In the genomic region with DNA sequence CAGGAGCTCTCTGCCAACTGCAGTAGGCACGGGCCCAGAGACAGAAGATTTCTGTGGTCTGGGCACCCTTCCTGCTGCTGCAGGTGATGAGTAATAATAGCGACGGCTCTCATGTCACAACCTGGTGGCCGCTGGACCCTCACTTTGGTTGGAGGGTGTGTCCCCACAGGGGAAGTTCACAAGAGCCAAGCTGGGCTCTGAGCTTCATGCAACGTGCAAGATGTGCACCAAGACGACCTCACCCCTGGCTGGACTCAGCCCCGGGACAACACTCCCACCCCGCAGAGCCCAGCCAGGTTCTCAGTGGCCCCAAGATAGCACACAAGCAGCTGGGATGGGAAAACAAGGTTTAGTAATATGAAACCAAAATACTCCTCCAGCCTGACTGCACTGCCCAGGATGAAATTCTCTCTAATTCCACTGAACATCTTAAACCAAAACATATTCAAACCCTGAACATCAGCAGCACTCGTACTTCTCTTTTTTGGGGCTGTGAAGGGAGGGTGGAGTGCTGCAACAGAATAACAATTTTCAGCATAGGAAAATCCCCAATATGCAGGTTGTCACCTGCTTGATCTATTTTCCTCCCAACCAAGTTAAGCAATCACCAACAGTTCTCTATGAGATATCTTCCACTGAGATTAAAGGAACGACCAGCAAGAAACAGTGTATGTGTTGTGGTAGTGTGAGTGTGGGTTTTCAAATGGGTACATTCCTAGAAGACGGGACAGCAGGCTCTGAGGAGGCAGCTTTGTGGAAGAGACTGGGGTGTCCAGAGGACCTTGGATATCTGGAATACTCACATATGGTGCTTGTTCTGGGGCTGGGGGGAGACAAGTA, we compare ENCODE assay signal across 1 cellular context.
A peak's percentile ranks its signal among the peaks of the same experiment; 100 is the strongest.
TF ChIP-seq lines count a peak whose summit lies in the region.

No MANE protein-coding gene starts in this region.

TF ChIP-seq in GM12878, 131 proteins besides CTCF, POLR2A, EP300 and RAD21:
- TF ChIP-seq, protein P1, sequence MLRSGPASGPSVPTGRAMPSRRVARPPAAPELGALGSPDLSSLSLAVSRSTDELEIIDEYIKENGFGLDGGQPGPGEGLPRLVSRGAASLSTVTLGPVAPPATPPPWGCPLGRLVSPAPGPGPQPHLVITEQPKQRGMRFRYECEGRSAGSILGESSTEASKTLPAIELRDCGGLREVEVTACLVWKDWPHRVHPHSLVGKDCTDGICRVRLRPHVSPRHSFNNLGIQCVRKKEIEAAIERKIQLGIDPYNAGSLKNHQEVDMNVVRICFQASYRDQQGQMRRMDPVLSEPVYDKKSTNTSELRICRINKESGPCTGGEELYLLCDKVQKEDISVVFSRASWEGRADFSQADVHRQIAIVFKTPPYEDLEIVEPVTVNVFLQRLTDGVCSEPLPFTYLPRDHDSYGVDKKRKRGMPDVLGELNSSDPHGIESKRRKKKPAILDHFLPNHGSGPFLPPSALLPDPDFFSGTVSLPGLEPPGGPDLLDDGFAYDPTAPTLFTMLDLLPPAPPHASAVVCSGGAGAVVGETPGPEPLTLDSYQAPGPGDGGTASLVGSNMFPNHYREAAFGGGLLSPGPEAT (IDR thresholded peaks at IDR 0.05; ENCODE audit: low read depth), result peak; percentile 38; the same call in 1 of the 2 replicates
- TF ChIP-seq TARDBP (IDR thresholded peaks at IDR 0.05; ENCODE audit: borderline replicate concordance) (no peak), IKZF1 (conservative IDR thresholded peaks at IDR 0.05) (peak; percentile 39; the same call in 1 of the 2 replicates), CREM (IDR thresholded peaks at IDR 0.05; ENCODE audit: low read depth) (0 out of 2 replicates have a peak, but pooled peaks have one; percentile 21), IKZF2 (IDR thresholded peaks at IDR 0.05) (peak in 1 of 2 experiments; percentile 26; a peak in 1 of 4 replicates), EED (IDR thresholded peaks at IDR 0.05; ENCODE audit: low read depth) (peak; percentile 6; the same call in 1 of the 2 replicates), DPF2 (IDR thresholded peaks at IDR 0.05) (peak; percentile 30; the same call in 1 of the 2 replicates), ATF7 (IDR thresholded peaks at IDR 0.05; ENCODE audit: low read depth) (no peak; the same call in 1 of the 2 replicates), GATAD2B (conservative IDR thresholded peaks at IDR 0.05; ENCODE audit: low read depth) (peak; percentile 24; the same call in 1 of the 2 replicates), SMC3 (IDR thresholded peaks at IDR 0.05; ENCODE audit: borderline replicate concordance, low read length) (no peak), NBN (IDR thresholded peaks at IDR 0.05) (no peak), SPI1 (IDR thresholded peaks at IDR 0.05; ENCODE audit: borderline replicate concordance, insufficient read depth, low read depth, low read length) (peak; percentile 4; the same call in 1 of the 2 replicates), MTA3 (IDR thresholded peaks at IDR 0.05; ENCODE audit: borderline replicate concordance, low read length) (no peak), CBFB (IDR thresholded peaks at IDR 0.05; ENCODE audit: low read depth) (no peak), MYC (IDR thresholded peaks at IDR 0.05; ENCODE audit: insufficient read depth, insufficient read length, insufficient replicate concordance, low read length, severe bottlenecking) (no peak), RUNX3 (IDR thresholded peaks at IDR 0.05; ENCODE audit: low read length) (peak; percentile 50), KLF5 (IDR thresholded peaks at IDR 0.05; ENCODE audit: partially characterized antibody) (no peak), GABPA (IDR thresholded peaks at IDR 0.05; ENCODE audit: low read depth) (no peak), ZNF687 (IDR thresholded peaks at IDR 0.05) (no peak), CEBPB (IDR thresholded peaks at IDR 0.05; ENCODE audit: borderline replicate concordance in 1 of 2, low read depth in 2 of 2, low read length in 2 of 2) (peak in 1 of 2 experiments; percentile 30; a peak in 1 of 4 replicates), SREBF1 (IDR thresholded peaks at IDR 0.05; ENCODE audit: low read length) (no peak), SP1 (IDR thresholded peaks at IDR 0.05; ENCODE audit: low read depth, low read length) (no peak), BHLHE40 (IDR thresholded peaks at IDR 0.05; ENCODE audit: borderline replicate concordance in 1 of 2, low read depth in 2 of 2, low read length in 1 of 2) (peak in 1 of 2 experiments; percentile 43; a peak in 1 of 4 replicates), SUPT20H (IDR thresholded peaks at IDR 0.05; ENCODE audit: borderline replicate concordance, control insufficient read depth, low read depth, low read length) (no peak), RCOR1 (conservative IDR thresholded peaks at IDR 0.05; ENCODE audit: low read depth, low read length) (no peak), NR2C2 (IDR thresholded peaks at IDR 0.05; ENCODE audit: borderline replicate concordance, control insufficient read depth, insufficient read length, low read depth) (no peak)
- TF ChIP-seq, protein P2, sequence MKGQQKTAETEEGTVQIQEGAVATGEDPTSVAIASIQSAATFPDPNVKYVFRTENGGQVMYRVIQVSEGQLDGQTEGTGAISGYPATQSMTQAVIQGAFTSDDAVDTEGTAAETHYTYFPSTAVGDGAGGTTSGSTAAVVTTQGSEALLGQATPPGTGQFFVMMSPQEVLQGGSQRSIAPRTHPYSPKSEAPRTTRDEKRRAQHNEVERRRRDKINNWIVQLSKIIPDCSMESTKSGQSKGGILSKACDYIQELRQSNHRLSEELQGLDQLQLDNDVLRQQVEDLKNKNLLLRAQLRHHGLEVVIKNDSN (IDR thresholded peaks at IDR 0.05; ENCODE audit: borderline replicate concordance, extremely low read length, insufficient read depth, low read depth, low read length), result no peak
